In the genomic region with DNA sequence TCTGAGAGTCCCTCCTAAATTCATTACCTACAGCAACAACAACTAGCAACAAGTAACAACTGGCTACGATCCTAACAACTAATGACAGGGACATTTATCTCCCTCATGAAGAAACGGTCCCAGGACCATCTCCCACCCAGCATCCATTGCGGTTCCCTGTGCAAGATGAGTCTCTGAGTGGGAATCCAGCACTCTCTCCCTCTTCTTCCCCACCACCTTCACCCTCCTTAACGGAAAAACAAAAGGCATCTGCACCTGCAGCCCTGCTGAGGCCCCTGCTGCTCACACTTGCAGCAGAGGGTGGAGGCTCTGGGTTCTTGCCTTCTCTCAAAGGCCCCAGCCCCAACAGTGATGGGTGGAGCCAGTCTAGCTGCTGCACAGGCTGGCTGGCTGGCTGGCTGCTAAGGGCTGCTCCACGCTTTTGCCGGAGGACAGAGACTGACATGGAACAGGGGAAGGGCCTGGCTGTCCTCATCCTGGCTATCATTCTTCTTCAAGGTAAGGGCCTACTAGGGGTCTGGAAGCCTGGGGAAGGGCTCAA, we compare ENCODE assay signal across 8 cellular contexts. TPM values are rescaled to one million over a fixed set of nuclear protein-coding genes. Genes with fewer than 3 reads are reported as not detected.
DNase-seq lines count a peak whose midpoint lies in the region; ATAC-seq lines count a peak whose summit lies in the region.

A gene (plus strand): TSS at position 364 of the 541 bp plus-strand sequence. CDS start 80 bp downstream, at position 444.

- H3K9me3 ChIP-seq in naive thymus-derived CD4-positive, alpha-beta T cell (ENCODE audit: control insufficient read depth in 2 of 3, low read length in 3 of 3): no peaks in the 10 kb centered on the region

- DNase-seq in T-helper 9 cell (peak; percentile 57), HCEC 1CT (no peak), kidney glomerular epithelial cell (lab: John Stamatoyannopoulos, UW) (no peak), NCI-H524 (lab: John Stamatoyannopoulos, UW) (no peak), caudate nucleus (lab: John Stamatoyannopoulos, UW) (no peak)
- peak; percentile 52 to 62 for DNase-seq in activated T-helper 1 cell treated with anti-CD3 and anti-CD28 coated beads, Interleukin-2, amount 50 U/mL, for 16 hours (ENCODE audit: low read depth in 1 of 2, low spot score in 1 of 2)
- DNase-seq in naive thymus-derived CD4-positive, alpha-beta T cell: peak; percentile 39 to 83 (median 77)
- DNase-seq in stimulated activated CD8-positive, alpha-beta memory T cell treated with anti-CD3 and anti-CD28 coated beads, Interleukin-7, amount 100 ng/mL, for 4 hours (ENCODE audit: low read depth in 2 of 2): peak; percentile 45 to 53

- CTCF ChIA-PET in naive thymus-derived CD4-positive, alpha-beta T cell (lab: Charles Lee): interaction anchor here (0.9 to 7.8 kb wide), 3 partner anchors 10 to 42 kb away, joined by 3 to 74 read pairs (median 11); a partner anchor contains a TSS

- peaks cover 0 to 20% (median 5%) of the 10 kb centered on the region in 3 experiments for H3K36me3 ChIP-seq in naive thymus-derived CD4-positive, alpha-beta T cell (ENCODE audit: control insufficient read depth in 2 of 3, insufficient read depth in 3 of 3, low read length in 3 of 3)

- H3K36me3 Mint-ChIP-seq in naive thymus-derived CD4-positive, alpha-beta T cell: peaks cover 25 to 61% (median 51%) of the 10 kb centered on the region in 5 donors

- H3K27me3 Mint-ChIP-seq in naive thymus-derived CD4-positive, alpha-beta T cell: no peaks in the 10 kb centered on the region

- peak; percentile 88 for ATAC-seq in naive thymus-derived CD4-positive, alpha-beta T cell

- H3K4me1 Mint-ChIP-seq in naive thymus-derived CD4-positive, alpha-beta T cell: peaks cover 43 to 77% (median 65%) of the 10 kb centered on the region in 7 donors

- H3K4me1 ChIP-seq in naive thymus-derived CD4-positive, alpha-beta T cell (ENCODE audit: control insufficient read depth in 2 of 2, insufficient read depth in 2 of 2, low read length in 2 of 2): peaks cover 22 to 35% of the 10 kb centered on the region in 2 donors

- intact Hi-C loops in naive thymus-derived CD4-positive, alpha-beta T cell (cut with micrococcal nuclease): loop anchor here (1.0 to 5.0 kb wide), 8 partner anchors 9 to 583 kb away; a partner anchor contains a TSS

- H3K4me3 Mint-ChIP-seq in naive thymus-derived CD4-positive, alpha-beta T cell: peak within 1 kb of the TSS; percentile 89 to 98 (median 96)

- H3K27ac Mint-ChIP-seq in naive thymus-derived CD4-positive, alpha-beta T cell: peak within 1 kb of the TSS; percentile 84 to 100 (median 98)

- no peaks in the 10 kb centered on the region for H3K27me3 ChIP-seq in naive thymus-derived CD4-positive, alpha-beta T cell (ENCODE audit: control insufficient read depth in 2 of 2, insufficient read depth in 2 of 2, low read length in 2 of 2)

- peak within 1 kb of the TSS; percentile 96 for H3K27ac ChIP-seq in naive thymus-derived CD4-positive, alpha-beta T cell (ENCODE audit: low read depth, low read length)
- H3K27ac ChIP-seq in caudate nucleus (ENCODE audit: low read depth, low read length): no peak within 1 kb of the TSS

- peaks cover 0 to 1% (median 0%) of the 10 kb centered on the region in 11 donors for H3K9me3 Mint-ChIP-seq in naive thymus-derived CD4-positive, alpha-beta T cell

- POLR2A ChIA-PET in naive thymus-derived CD4-positive, alpha-beta T cell (lab: Charles Lee): interaction anchor here (0.7 to 1.6 kb wide), 3 partner anchors 9 to 130 kb away, joined by 3 to 6 read pairs (median 4); no protein-coding TSS in a partner anchor

- H3K4me3 ChIP-seq in naive thymus-derived CD4-positive, alpha-beta T cell (ENCODE audit: low read length): peak within 1 kb of the TSS; percentile 88

RNA-seq across cellular contexts. Expression of the gene that starts here (rescaled TPM):
- 100 to 1,000 TPM; 122 to 220 (median 192) TPM for total RNA-seq in naive thymus-derived CD4-positive, alpha-beta T cell
- 100 to 1,000 TPM; 333 to 459 TPM for polyA plus RNA-seq in naive thymus-derived CD4-positive, alpha-beta T cell

Comparison
In these comparisons a context has a peak if more than half of its experiments do, and no peak if none do; other contexts are left out.
1. DNase-seq: peak in T-helper 9 cell (single experiment), activated T-helper 1 cell treated with anti-CD3 and anti-CD28 coated beads, Interleukin-2, amount 50 U/mL, for 16 hours (2 of 2), naive thymus-derived CD4-positive, alpha-beta T cell (9 of 9) and stimulated activated CD8-positive, alpha-beta memory T cell treated with anti-CD3 and anti-CD28 coated beads, Interleukin-7, amount 100 ng/mL, for 4 hours (2 of 2); none in HCEC 1CT (single experiment), kidney glomerular epithelial cell (single experiment), NCI-H524 (0 of 2) and caudate nucleus (0 of 61).